ENCODE assay signal across 10 cellular contexts in genomic region chr2:26724004-26724750, GRCh38. TPM values are rescaled to one million over a fixed set of nuclear protein-coding genes. Genes with fewer than 3 reads are reported as not detected.
A peak's percentile ranks its signal among the peaks of the same experiment; 100 is the strongest.
DNase-seq lines count a peak whose midpoint lies in the region; TF ChIP-seq lines count a peak whose summit lies in the region.
"Had no signal": no experiment of that assay in that cellular context is flagged by ENCODE, and none has a peak within 500 bp of the region (broad histone marks: within the 10 kb centered on the region; RNA-seq: fewer than 3 reads in every experiment).

No MANE protein-coding gene starts in this region.

- no peaks in the 10 kb centered on the region for H4K20me1 ChIP-seq in neural progenitor cell (ENCODE audit: low read depth)

- H3K4me1 ChIP-seq in esophagus (ENCODE audit: control insufficient read depth in 2 of 2, insufficient read depth in 2 of 2, low read length in 1 of 2) (peaks cover 0 to 12% of the 10 kb centered on the region in 2 donors), neural progenitor cell (peaks cover 5% of the 10 kb centered on the region)

- no peak overlapping the region for H3K4me2 ChIP-seq in neural progenitor cell

- no peaks in the 10 kb centered on the region for H3K27me3 ChIP-seq in esophagus (ENCODE audit: control insufficient read depth in 1 of 2, insufficient read depth in 2 of 2, low read length in 2 of 2)
- no peaks in the 10 kb centered on the region for H3K27me3 ChIP-seq in neural progenitor cell

- H3K9ac ChIP-seq in neural progenitor cell, result no peak overlapping the region

- WGBS in esophagus, 2 donors, result 43 to 53% methylated on average over 14 of the region's 14 CpGs

- no peaks in the 10 kb centered on the region for H3K79me2 ChIP-seq in neural progenitor cell (ENCODE audit: low read depth)

- H3K27ac ChIP-seq in esophagus (ENCODE audit: low read depth in 2 of 2, low read length in 1 of 2) (peak overlapping the region; percentile 4 to 50), neural progenitor cell (no peak overlapping the region)

- H3F3A ChIP-seq in neural progenitor cell (ENCODE audit: low read depth), result no peaks in the 10 kb centered on the region

- TF ChIP-seq CTCF in neural progenitor cell (IDR thresholded peaks at IDR 0.05), result no peak

- no peak overlapping the region for H3K4me3 Mint-ChIP-seq in neural progenitor cell
- H3K4me3 Mint-ChIP-seq: CD4-positive, alpha-beta T cell had no signal

- peaks cover 8% of the 10 kb centered on the region for H3K27me3 Mint-ChIP-seq in neural progenitor cell (ENCODE audit: insufficient read depth, low read depth)

- no peaks in the 10 kb centered on the region for H3K36me3 Mint-ChIP-seq in neural progenitor cell

- H3K4me1 Mint-ChIP-seq in neural progenitor cell, result peaks cover 13% of the 10 kb centered on the region

- H3K4me3 ChIP-seq in esophagus (ENCODE audit: low read depth in 1 of 2, low read length in 2 of 2) (no peak overlapping the region), neural progenitor cell (no peak overlapping the region)

- no peaks in the 10 kb centered on the region for H3K9me3 Mint-ChIP-seq in neural progenitor cell
- H3K9me3 Mint-ChIP-seq: CD4-positive, alpha-beta T cell had no signal

- H2AFZ ChIP-seq in neural progenitor cell (replicated peaks), result no peak overlapping the region

- H3K27ac Mint-ChIP-seq in neural progenitor cell, result peak overlapping the region; percentile 64
- H3K27ac Mint-ChIP-seq: CD4-positive, alpha-beta T cell had no signal

- DNase-seq in AG08395 (ENCODE audit: low spot score), result peak; percentile 79
- DNase-seq in OCI-M1 (lab: John Stamatoyannopoulos, UW), result peak; percentile 62
- no peak for DNase-seq in neural progenitor cell (ENCODE audit: low spot score)
- DNase-seq in stimulated activated CD4-positive, alpha-beta T cell treated with anti-CD3 and anti-CD28 coated beads, Interleukin-12 subunit alpha, Interleukin-12 subunit beta, amount 100 ng/mL, for 4 hours, result no peak
- DNase-seq in effector CD4-positive, alpha-beta T cell, result no peak
- DNase-seq in NCI-H1092 (lab: John Stamatoyannopoulos, UW), result no peak
- DNase-seq in T-helper 1 cell, result no peak
- DNase-seq: CD4-positive, alpha-beta T cell; NCI-H345 had no signal

- H3K9me3 ChIP-seq in esophagus (ENCODE audit: control insufficient read depth in 2 of 2, insufficient read depth in 1 of 2, low read depth in 1 of 2, low read length in 1 of 2), result no peaks in the 10 kb centered on the region
- no peaks in the 10 kb centered on the region for H3K9me3 ChIP-seq in neural progenitor cell (ENCODE audit: low read depth)

- H3K36me3 ChIP-seq in esophagus (ENCODE audit: control insufficient read depth in 2 of 2, insufficient read depth in 2 of 2, low read length in 1 of 2) (no peaks in the 10 kb centered on the region), neural progenitor cell (no peaks in the 10 kb centered on the region)

RNA-seq across cellular contexts. Expression of gene KCNK3, which starts 31.7 kb away (rescaled TPM):
- polyA plus RNA-seq in esophagus, result under 1 TPM; 0.16 to 0.76 TPM
- not detected in 2 replicates for total RNA-seq in neural progenitor cell (ENCODE audit: low replicate concordance)
- total RNA-seq: CD4-positive, alpha-beta T cell had no signal

RNA-seq across cellular contexts. Expression of gene SLC35F6, which starts 39.9 kb away (rescaled TPM):
- 10 to 100 TPM; 17.0 to 18.3 TPM for polyA plus RNA-seq in esophagus
- 5.6 and 11.6 TPM in 2 replicates for total RNA-seq in neural progenitor cell (ENCODE audit: low replicate concordance)

Comparison
In these comparisons a context has a peak if more than half of its experiments do, and no peak if none do; other contexts are left out.
1. DNase-seq: peak in AG08395 (single experiment) and OCI-M1 (single experiment); none in neural progenitor cell (single experiment), stimulated activated CD4-positive, alpha-beta T cell treated with anti-CD3 and anti-CD28 coated beads, Interleukin-12 subunit alpha, Interleukin-12 subunit beta, amount 100 ng/mL, for 4 hours (single experiment), effector CD4-positive, alpha-beta T cell (single experiment), NCI-H1092 (single experiment) and T-helper 1 cell (0 of 5).